Comparison of ENCODE assay signal across 18 cellular contexts in the genomic region with DNA sequence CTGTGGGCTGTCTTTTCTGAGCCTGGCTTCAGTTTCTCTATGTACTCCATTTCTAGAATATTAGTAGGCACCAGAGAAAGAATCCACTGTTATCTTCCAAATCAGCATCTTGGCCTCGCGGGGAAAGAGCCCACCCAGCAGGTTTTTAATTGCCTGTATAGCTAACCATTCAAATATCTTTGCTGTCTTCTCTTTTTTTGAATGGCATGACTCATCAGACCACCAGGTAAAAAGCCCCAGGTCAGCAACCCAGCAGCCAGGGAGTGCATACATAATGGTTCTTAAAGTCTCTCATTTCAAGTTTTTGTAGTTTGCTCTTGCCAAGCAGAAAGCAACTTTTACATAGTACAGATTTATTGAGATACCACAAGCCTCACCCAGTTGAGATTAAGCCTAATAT. TPM values are rescaled to one million over a fixed set of nuclear protein-coding genes. Genes with fewer than 3 reads are reported as not detected.
DNase-seq lines count a peak whose midpoint lies in the region; ATAC-seq lines count a peak whose summit lies in the region.
"Had no signal": no experiment of that assay in that cellular context is flagged by ENCODE, and none has a peak within 500 bp of the region (broad histone marks: within the 10 kb centered on the region; RNA-seq: fewer than 3 reads in every experiment).

No MANE protein-coding gene starts in this region.

- H4K8ac ChIP-seq in neuronal stem cell (ENCODE audit: low read depth, low read length) = no peak overlapping the region

- no peaks in the 10 kb centered on the region for H3K79me1 ChIP-seq in neuronal stem cell (ENCODE audit: low read depth, low read length)

- peak overlapping the region; percentile 2 for H2AFZ ChIP-seq in neuronal stem cell (ENCODE audit: low read length)
- H2AFZ ChIP-seq: PC-9 had no signal

- H3K14ac ChIP-seq in neuronal stem cell (ENCODE audit: low read length) = no peak overlapping the region

- no CpG with 5 or more reads among the region's 2 CpGs for WGBS in neuronal stem cell (ENCODE audit: extremely low coverage in 2 of 2, insufficient read length in 2 of 2, insufficient replicate concordance in 1 of 2), 2 donors

- no peak overlapping the region for H2BK120ac ChIP-seq in neuronal stem cell (ENCODE audit: low read depth, low read length)

- no peaks in the 10 kb centered on the region for H3K9me3 ChIP-seq in SJSA1 (replicated peaks)
- no peaks in the 10 kb centered on the region for H3K9me3 ChIP-seq in neuronal stem cell (replicated peaks in 1 of 2; ENCODE audit: control insufficient read depth in 2 of 2, insufficient read depth in 1 of 2, low read depth in 1 of 2, low read length in 2 of 2)
- H3K9me3 ChIP-seq: testis had no signal

- no peak overlapping the region for H3K23ac ChIP-seq in neuronal stem cell (ENCODE audit: low read depth, low read length, poor library complexity)

- no peak overlapping the region for H2BK15ac ChIP-seq in neuronal stem cell (ENCODE audit: low read length)

- no peak overlapping the region for H2AK5ac ChIP-seq in neuronal stem cell (ENCODE audit: low read depth, low read length)

- H3K18ac ChIP-seq in neuronal stem cell (ENCODE audit: low read length) = no peak overlapping the region

- H3K4me1 ChIP-seq in SJSA1 (replicated peaks) = peaks cover 31% of the 10 kb centered on the region
- H3K4me1 ChIP-seq in neuronal stem cell (ENCODE audit: control insufficient read depth in 2 of 2, insufficient read depth in 1 of 2, low read depth in 1 of 2, low read length in 2 of 2) = peaks cover 12 to 26% of the 10 kb centered on the region in 2 donors
- H3K4me1 ChIP-seq: testis had no signal

- no peak overlapping the region for H3K4me2 ChIP-seq in neuronal stem cell (ENCODE audit: insufficient read depth, low read length, poor library complexity, severe bottlenecking)
- H3K4me2 ChIP-seq: PC-9 had no signal

- H3K27me3 ChIP-seq in SJSA1 (replicated peaks) = no peaks in the 10 kb centered on the region
- no peaks in the 10 kb centered on the region for H3K27me3 ChIP-seq in neuronal stem cell (ENCODE audit: control insufficient read depth in 3 of 3, insufficient read depth in 3 of 3, low read depth in 1 of 3, low read length in 3 of 3)
- H3K27me3 ChIP-seq: brain microvascular endothelial cell, testis had no signal

- intact Hi-C loops in posterior vena cava (cut with DNase I) = no loop called here

- no peak overlapping the region for H3K4ac ChIP-seq in neuronal stem cell (ENCODE audit: low read length)

- H3K4me3 ChIP-seq in SJSA1 (no peak overlapping the region), neuronal stem cell (ENCODE audit: low read length in 2 of 2) (no peak overlapping the region)
- H3K4me3 ChIP-seq: K562, PC-9, testis had no signal

- no peaks in the 10 kb centered on the region for H3K36me3 ChIP-seq in SJSA1
- no peaks in the 10 kb centered on the region for H3K36me3 ChIP-seq in neuronal stem cell (replicated peaks in 1 of 2; ENCODE audit: control insufficient read depth in 2 of 2, insufficient read depth in 2 of 2, low read length in 2 of 2)
- H3K36me3 ChIP-seq: brain microvascular endothelial cell had no signal

- H4K91ac ChIP-seq in neuronal stem cell (ENCODE audit: low read depth, low read length, poor library complexity) = no peak overlapping the region

- DNase-seq in SJSA1 (ENCODE audit: low read depth in 1 of 2, low spot score in 2 of 2) = peak; percentile 84 to 94
- no peak for DNase-seq in neuronal stem cell (ENCODE audit: low spot score)
- no peak for DNase-seq in posterior vena cava (ENCODE audit: low spot score)
- DNase-seq in GF-D8 (lab: John Stamatoyannopoulos, UW) = no peak
- DNase-seq: activated CD8-positive, alpha-beta memory T cell treated with anti-CD3 and anti-CD28 coated beads, Interleukin-2, amount 10 ng/mL, durations not matched to agents 7 days and 5 days; activated naive CD4-positive, alpha-beta T cell treated with Interleukin-2 at 50 U/mL for 16 hours; brain microvascular endothelial cell; hypothalamus; naive thymus-derived CD4-positive, alpha-beta T cell; NCI-H1092 treated with DMSO at 0.1 percent for 48 hours; PC-9; retina; testis had no signal

- H2BK12ac ChIP-seq in neuronal stem cell (ENCODE audit: low read length) = no peak overlapping the region

- H3K9ac ChIP-seq in neuronal stem cell (ENCODE audit: low read depth, low read length, poor library complexity) = no peak overlapping the region

- H3K27ac ChIP-seq in SJSA1 (peak overlapping the region; percentile 84), neuronal stem cell (replicated peaks; ENCODE audit: low read length) (no peak overlapping the region)
- H3K27ac ChIP-seq: brain microvascular endothelial cell, PC-9, testis had no signal

- H2BK5ac ChIP-seq in neuronal stem cell (ENCODE audit: low read length) = no peak overlapping the region

- ATAC-seq in GM18508 (IDR thresholded peaks at IDR 0.05; ENCODE audit: insufficient read depth, unreplicated experiment) (peak; percentile 51), HG02759 (IDR thresholded peaks at IDR 0.05; ENCODE audit: unreplicated experiment) (peak; percentile 79), esophagus mucosa (no peak), GM21737 (IDR thresholded peaks at IDR 0.05; ENCODE audit: unreplicated experiment) (no peak)
- ATAC-seq: activated CD8-positive, alpha-beta memory T cell treated with anti-CD3 and anti-CD28 coated beads, Interleukin-2, amount 10 ng/mL, durations not matched to agents 7 days and 5 days; naive thymus-derived CD4-positive, alpha-beta T cell had no signal

RNA-seq across cellular contexts. Expression of a gene that starts 50.7 kb away (rescaled TPM):
- 113 and 144 TPM in 2 replicates for total RNA-seq in SJSA1 (2014; rRNA removed; shearing (Covaris generic))
- polyA plus RNA-seq in neuronal stem cell (2013, experiment 1 of 2) = 73.6 TPM
- 72.3 TPM for polyA plus RNA-seq in neuronal stem cell (2013, experiment 2 of 2)
- total RNA-seq in posterior vena cava = 10 to 100 TPM; 72.1 to 72.6 TPM
- total RNA-seq in esophagus mucosa = 48.6 TPM

RNA-seq across cellular contexts. Expression of a gene that starts 50.8 kb away (rescaled TPM):
- 11.7 and 16.1 TPM in 2 replicates for total RNA-seq in SJSA1 (2014; rRNA removed; shearing (Covaris generic))
- polyA plus RNA-seq in neuronal stem cell (2013, experiment 1 of 2) = 14.5 TPM
- polyA plus RNA-seq in neuronal stem cell (2013, experiment 2 of 2) = 15.1 TPM
- total RNA-seq in posterior vena cava (1 to 10 TPM; 8.4 to 9.1 TPM), esophagus mucosa (6.2 TPM)

Comparison
In these comparisons a context has a peak if more than half of its experiments do, and no peak if none do; other contexts are left out.
1. ATAC-seq: peak in GM18508 (single experiment) and HG02759 (single experiment); none in esophagus mucosa (single experiment) and GM21737 (single experiment).
2. DNase-seq: peak in SJSA1 (2 of 2); none in neuronal stem cell (single experiment), posterior vena cava (single experiment) and GF-D8 (single experiment).